ENCODE assay signal across 27 cellular contexts in genomic region chr4:139594591-139595185, GRCh38.
"Had no signal": no experiment of that assay in that cellular context is flagged by ENCODE, and none has a peak within 500 bp of the region (broad histone marks: within the 10 kb centered on the region; RNA-seq: fewer than 3 reads in every experiment).

No MANE protein-coding gene starts in this region.

- H3K27me3 ChIP-seq: ascending aorta, breast epithelium, cardiac muscle cell, colonic mucosa, heart left ventricle had no signal

- H3K4me3 ChIP-seq: ascending aorta, breast epithelium, cardiac muscle cell, colonic mucosa, heart left ventricle had no signal

- H3K9me3 ChIP-seq: ascending aorta, breast epithelium, colonic mucosa, heart left ventricle had no signal

- H3K27ac ChIP-seq: ascending aorta, breast epithelium, cardiac muscle cell, colonic mucosa, heart left ventricle, WERI-Rb-1 had no signal

- FAIRE-seq: frontal cortex had no signal

- H3K36me3 ChIP-seq: ascending aorta, breast epithelium, cardiac muscle cell, colonic mucosa, heart left ventricle, WERI-Rb-1 had no signal

- DNase-seq: activated B cell treated with CpG ODN at 0.5 μM for 24 hours; activated CD4-positive, alpha-beta T cell treated with anti-CD3 and anti-CD28 coated beads for 48 hours; activated CD4-positive, alpha-beta T cell treated with anti-CD3 and anti-CD28 coated beads, Interleukin-2, amount 50 U/mL, for 1 hour; activated CD4-positive, alpha-beta T cell treated with anti-CD3 and anti-CD28 coated beads, Interleukin-2, amount 50 U/mL, for 48 hours; activated CD8-positive, alpha-beta memory T cell treated with anti-CD3 and anti-CD28 coated beads for 24 hours; activated CD8-positive, alpha-beta T cell treated with anti-CD3 and anti-CD28 coated beads for 36 hours; activated effector memory CD4-positive, alpha-beta T cell treated with anti-CD3 and anti-CD28 coated beads, Interleukin-2, amount 50 U/mL, for 16 hours; activated naive CD4-positive, alpha-beta T cell treated with anti-CD3 and anti-CD28 coated beads, Interleukin-2, amount 10 ng/mL, durations not matched to agents 7 days and 5 days; activated naive CD8-positive, alpha-beta T cell treated with anti-CD3 and anti-CD28 coated beads, Interleukin-2, amount 10 ng/mL, durations not matched to agents 7 days and 5 days; activated T-cell treated with anti-CD3 and anti-CD28 coated beads, Interleukin-2, amount 50 U/mL, for 1 hour; activated T-cell treated with anti-CD3 and anti-CD28 coated beads, Interleukin-2, amount 50 U/mL, for 48 hours; central memory CD4-positive, alpha-beta T cell; cerebellar nuclear complex; colonic mucosa; effector CD8-positive, alpha-beta T cell; foreskin fibroblast; heart left ventricle; T-helper 1 cell; T-helper 17 cell; T1000; WERI-Rb-1 had no signal

- ATAC-seq: activated CD4-positive, CD25-positive, alpha-beta regulatory T cell treated with anti-CD3 and anti-CD28 coated beads, Interleukin-2, amount 50 U/mL, for 24 hours; activated CD8-positive, alpha-beta T cell treated with anti-CD3 and anti-CD28 coated beads for 36 hours; activated naive CD4-positive, alpha-beta T cell treated with anti-CD3 and anti-CD28 coated beads, Interleukin-2, amount 50 U/mL, for 72 hours; heart left ventricle; T-helper 17 cell had no signal

- H3K4me1 ChIP-seq: ascending aorta, breast epithelium, colonic mucosa had no signal
